11 cellular contexts compared by ENCODE assay signal in genomic region chr5:138605254-138605972, GRCh38. TPM values are rescaled to one million over a fixed set of nuclear protein-coding genes. Genes with fewer than 3 reads are reported as not detected.
DNase-seq lines count a peak whose midpoint lies in the region; ATAC-seq and TF ChIP-seq lines count a peak whose summit lies in the region.
"Had no signal": no experiment of that assay in that cellular context is flagged by ENCODE, and none has a peak within 500 bp of the region (broad histone marks: within the 10 kb centered on the region; RNA-seq: fewer than 3 reads in every experiment).

No MANE protein-coding gene starts in this region.

- H3K4me3 ChIP-seq in choroid plexus epithelial cell (ENCODE audit: low read depth, low read length), result no peak overlapping the region

- no peak for TF ChIP-seq CTCF in choroid plexus epithelial cell (conservative IDR thresholded peaks at IDR 0.05; ENCODE audit: low read depth, low read length)

- H3K27me3 Mint-ChIP-seq in activated CD4-positive, alpha-beta T cell treated with anti-CD3 and anti-CD28 coated beads, Interleukin-2, amount 10 ng/mL, durations not matched to agents 7 days and 5 days, result peaks cover 49% of the 10 kb centered on the region

- no peak overlapping the region for H3K4me3 Mint-ChIP-seq in activated CD4-positive, alpha-beta T cell treated with anti-CD3 and anti-CD28 coated beads, Interleukin-2, amount 10 ng/mL, durations not matched to agents 7 days and 5 days
- H3K4me3 Mint-ChIP-seq: CD8-positive, alpha-beta T cell had no signal

- CTCF ChIA-PET in activated CD4-positive, alpha-beta T cell treated with anti-CD3 and anti-CD28 coated beads, Interleukin-2, amount 10 ng/mL, durations not matched to agents 7 days and 5 days (lab: Charles Lee), result interaction anchor here (0.6 to 1.8 kb wide), 3 partner anchors 11 to 148 kb away, joined by 3 to 4 read pairs (median 4); partner anchors contain the start of gene CTNNA1

- peak; percentile 25 for DNase-seq in GDM1 (lab: John Stamatoyannopoulos, UW)
- peak; percentile 12 for DNase-seq in choroid plexus epithelial cell (ENCODE audit: low read depth)
- no peak for DNase-seq in activated CD4-positive, alpha-beta T cell treated with anti-CD3 and anti-CD28 coated beads, Interleukin-2, amount 10 ng/mL, durations not matched to agents 7 days and 5 days
- no peak for DNase-seq in NCI-H345 (lab: John Stamatoyannopoulos, UW)
- DNase-seq in HT-29 (ENCODE audit: low spot score), result no peak
- DNase-seq in GM03348 (ENCODE audit: low spot score), result no peak
- DNase-seq: CD8-positive, alpha-beta T cell; NCI-H748 treated with DMSO at 0.1 percent for 48 hours had no signal

- POLR2A ChIA-PET in activated CD4-positive, alpha-beta T cell treated with anti-CD3 and anti-CD28 coated beads, Interleukin-2, amount 10 ng/mL, durations not matched to agents 7 days and 5 days (lab: Charles Lee), result no interaction called here

- ATAC-seq in GM19351 (IDR thresholded peaks at IDR 0.05; ENCODE audit: unreplicated experiment), result peak; percentile 63
- peak; percentile 72 for ATAC-seq in HG03135 (IDR thresholded peaks at IDR 0.05; ENCODE audit: unreplicated experiment)
- ATAC-seq: activated CD4-positive, CD25-positive, alpha-beta regulatory T cell treated with anti-CD3 and anti-CD28 coated beads, Interleukin-2, amount 50 U/mL, for 24 hours; CD8-positive, alpha-beta T cell had no signal

- H3K36me3 Mint-ChIP-seq in activated CD4-positive, alpha-beta T cell treated with anti-CD3 and anti-CD28 coated beads, Interleukin-2, amount 10 ng/mL, durations not matched to agents 7 days and 5 days (ENCODE audit: low read depth), result no peaks in the 10 kb centered on the region
- H3K36me3 Mint-ChIP-seq: CD8-positive, alpha-beta T cell had no signal

- H3K4me1 Mint-ChIP-seq in activated CD4-positive, alpha-beta T cell treated with anti-CD3 and anti-CD28 coated beads, Interleukin-2, amount 10 ng/mL, durations not matched to agents 7 days and 5 days, result peaks cover 11% of the 10 kb centered on the region

- H3K9me3 Mint-ChIP-seq in activated CD4-positive, alpha-beta T cell treated with anti-CD3 and anti-CD28 coated beads, Interleukin-2, amount 10 ng/mL, durations not matched to agents 7 days and 5 days, result no peaks in the 10 kb centered on the region
- H3K9me3 Mint-ChIP-seq: CD8-positive, alpha-beta T cell had no signal

- no peak overlapping the region for H3K27ac Mint-ChIP-seq in activated CD4-positive, alpha-beta T cell treated with anti-CD3 and anti-CD28 coated beads, Interleukin-2, amount 10 ng/mL, durations not matched to agents 7 days and 5 days
- H3K27ac Mint-ChIP-seq: CD8-positive, alpha-beta T cell had no signal

RNA-seq across cellular contexts. Expression of gene HSPA9, which starts 30.2 kb away (rescaled TPM):
- total RNA-seq in activated CD4-positive, alpha-beta T cell treated with anti-CD3 and anti-CD28 coated beads, Interleukin-2, amount 10 ng/mL, durations not matched to agents 7 days and 5 days, result 100 to 1,000 TPM; 168 to 171 TPM
- 300 and 305 TPM in 2 replicates for total RNA-seq in HT-29 (2014; rRNA removed; shearing (Covaris generic))

Comparison
In these comparisons a context has a peak if more than half of its experiments do, and no peak if none do; other contexts are left out.
1. DNase-seq: peak in GDM1 (single experiment) and choroid plexus epithelial cell (single experiment); none in activated CD4-positive, alpha-beta T cell treated with anti-CD3 and anti-CD28 coated beads, Interleukin-2, amount 10 ng/mL, durations not matched to agents 7 days and 5 days (single experiment), NCI-H345 (single experiment), HT-29 (single experiment) and GM03348 (single experiment).